ENCODE assay signal across 16 cellular contexts in genomic region chr11:102974552-102975280, GRCh38. TPM values are rescaled to one million over a fixed set of nuclear protein-coding genes. Genes with fewer than 3 reads are reported as not detected.
DNase-seq lines count a peak whose midpoint lies in the region; ATAC-seq and TF ChIP-seq lines count a peak whose summit lies in the region.
"Had no signal": no experiment of that assay in that cellular context is flagged by ENCODE, and none has a peak within 500 bp of the region (broad histone marks: within the 10 kb centered on the region; RNA-seq: fewer than 3 reads in every experiment).

No MANE protein-coding gene starts in this region.

- intact Hi-C loops in psoas muscle (cut with DNase I): no loop called here

- no peak overlapping the region for H3K27ac ChIP-seq in psoas muscle
- H3K27ac ChIP-seq: colonic mucosa, KMS-11, tibial nerve had no signal

- no peaks in the 10 kb centered on the region for H3K9me3 ChIP-seq in adipocyte (ENCODE audit: control insufficient read depth, low read length)
- H3K9me3 ChIP-seq in psoas muscle: no peaks in the 10 kb centered on the region
- H3K9me3 ChIP-seq: colonic mucosa, tibial nerve had no signal

- H3K4me1 ChIP-seq in adipocyte (ENCODE audit: control insufficient read depth, insufficient read depth, low read length) (peaks cover 33% of the 10 kb centered on the region), psoas muscle (no peaks in the 10 kb centered on the region)
- H3K4me1 ChIP-seq: colonic mucosa had no signal

- TF ChIP-seq CTCF in fibroblast of villous mesenchyme (IDR thresholded peaks at IDR 0.05; ENCODE audit: insufficient read depth, low read depth, low read length) (no peak), psoas muscle (IDR thresholded peaks at IDR 0.05) (no peak)

- H3K9ac ChIP-seq in adipocyte (ENCODE audit: low read length): no peak overlapping the region
- H3K9ac ChIP-seq: KMS-11 had no signal

- ATAC-seq in psoas muscle (no peak), GM18519 (IDR thresholded peaks at IDR 0.05; ENCODE audit: low FRiP score, unreplicated experiment) (no peak)

- 83 to 86% (median 85%) methylated on average over 5 of the region's 5 CpGs for WGBS in psoas muscle, 3 donors

- peak; percentile 63 for DNase-seq in A172 (ENCODE audit: low spot score)
- DNase-seq in HS-27A (ENCODE audit: low read depth): peak; percentile 26
- DNase-seq in adipocyte (ENCODE audit: low read depth): peak; percentile 71
- DNase-seq in fibroblast of villous mesenchyme (ENCODE audit: low read depth): peak; percentile 59
- no peak for DNase-seq in NK-92 treated with Interleukin-12 subunit alpha and Interleukin-12 subunit beta, amount 100 ng/mL, for 24 hours (lab: John Stamatoyannopoulos, UW)
- DNase-seq in activated CD4-positive, CD25-positive, alpha-beta regulatory T cell (lab: John Stamatoyannopoulos, UW): no peak
- DNase-seq in psoas muscle: no peak
- DNase-seq: colonic mucosa, NCI-H1930, NCI-H748 treated with DMSO at 0.1 percent for 48 hours, occipital lobe, SHP77 treated with DMSO at 0.1 percent for 48 hours had no signal

- H3K36me3 ChIP-seq in adipocyte (ENCODE audit: control insufficient read depth, insufficient read depth, low read length, severe bottlenecking): no peaks in the 10 kb centered on the region
- no peaks in the 10 kb centered on the region for H3K36me3 ChIP-seq in psoas muscle (ENCODE audit: insufficient read depth in 1 of 2, low read depth in 1 of 2)
- H3K36me3 ChIP-seq: colonic mucosa, tibial nerve had no signal

- no peaks in the 10 kb centered on the region for H3K27me3 ChIP-seq in adipocyte (replicated peaks; ENCODE audit: control insufficient read depth, insufficient read depth, low read length)
- peaks cover 0 to 2% (median 0%) of the 10 kb centered on the region in 3 donors for H3K27me3 ChIP-seq in psoas muscle (ENCODE audit: insufficient read depth in 3 of 3, low read length in 2 of 3)
- H3K27me3 ChIP-seq: colonic mucosa, tibial nerve had no signal

- H3K4me3 ChIP-seq in adipocyte (ENCODE audit: low read length) (no peak overlapping the region), fibroblast of villous mesenchyme (ENCODE audit: low read depth, low read length) (no peak overlapping the region), psoas muscle (no peak overlapping the region)
- H3K4me3 ChIP-seq: colonic mucosa, tibial nerve had no signal

RNA-seq across cellular contexts. Expression of gene MMP13, which starts 19.2 kb away (rescaled TPM):
- 2.3 and 4.2 TPM in 2 replicates for total RNA-seq in A172 (2014; rRNA removed; shearing (Covaris generic))
- total RNA-seq in fibroblast of villous mesenchyme: not detected in 2 replicates
- total RNA-seq in psoas muscle: not detected
- polyA plus RNA-seq in psoas muscle: not detected
- total RNA-seq: colonic mucosa, mesothelial cell of epicardium, occipital lobe, tibial nerve had no signal

Comparison
In these comparisons a context has a peak if more than half of its experiments do, and no peak if none do; other contexts are left out.
1. DNase-seq: peak in A172 (single experiment), HS-27A (single experiment), adipocyte (single experiment) and fibroblast of villous mesenchyme (single experiment); none in NK-92 treated with Interleukin-12 subunit alpha and Interleukin-12 subunit beta, amount 100 ng/mL, for 24 hours (single experiment), activated CD4-positive, CD25-positive, alpha-beta regulatory T cell (0 of 4) and psoas muscle (0 of 2).